ENCODE assay signal across 4 cellular contexts in the genomic region with DNA sequence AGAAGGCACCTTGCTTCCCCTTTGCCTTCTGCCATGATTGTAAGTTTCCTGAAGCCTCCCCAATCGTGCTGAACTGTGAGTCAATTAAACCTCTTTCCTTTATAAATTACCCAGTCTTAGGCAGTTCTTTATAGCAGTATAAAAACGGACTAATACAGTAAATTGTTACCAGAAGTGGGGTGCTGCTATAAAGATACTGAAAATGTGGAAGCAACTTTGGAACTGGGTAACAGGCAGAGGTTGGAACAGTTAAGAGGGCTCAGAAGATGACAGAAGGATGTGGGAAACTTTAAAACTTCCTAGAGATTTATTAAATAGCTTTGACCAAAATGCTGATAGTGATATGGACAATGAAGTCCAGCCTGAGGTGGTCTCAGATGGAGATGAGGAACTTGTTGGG. TPM values are rescaled to one million over a fixed set of nuclear protein-coding genes. Genes with fewer than 3 reads are reported as not detected.
"Had no signal": no experiment of that assay in that cellular context is flagged by ENCODE, and none has a peak within 500 bp of the region (broad histone marks: within the 10 kb centered on the region; RNA-seq: fewer than 3 reads in every experiment).

No MANE protein-coding gene starts in this region.

RNA-seq across cellular contexts. Expression of gene CYP27C1, which starts 17.7 kb away (rescaled TPM):
- total RNA-seq: HepG2, HT-29, IMR-90 had no signal
- polyA plus RNA-seq: HepG2, IgD-negative memory B cell, IMR-90 had no signal
